Comparison of ENCODE assay signal across 8 cellular contexts in the genomic region with DNA sequence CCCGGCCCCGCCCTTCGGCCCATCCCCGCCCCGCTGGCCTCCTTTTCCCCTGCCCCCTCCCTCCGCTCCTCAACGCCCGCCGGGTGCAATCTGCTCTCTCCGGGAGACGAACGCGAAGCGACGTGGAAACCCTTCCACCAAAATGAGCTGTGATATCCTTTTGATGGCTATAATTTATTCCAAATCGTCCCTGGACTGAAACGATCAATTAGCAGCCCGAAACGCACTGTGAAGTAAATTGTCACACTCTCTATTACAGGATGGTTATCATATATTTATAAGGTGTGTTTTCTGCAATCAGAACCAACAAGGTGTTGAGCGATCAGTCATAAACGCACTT.
DNase-seq lines count a peak whose midpoint lies in the region; ATAC-seq, FAIRE-seq and TF ChIP-seq lines count a peak whose summit lies in the region.

No MANE protein-coding gene starts in this region.

- FAIRE-seq in D721Med (lab: Jason Lieb, UNC): no peak

- no peaks in the 10 kb centered on the region for H3K9me3 Mint-ChIP-seq in MCF 10A (ENCODE audit: unreplicated experiment)

- CTCF ChIA-PET in AG04449 (lab: Yijun Ruan, JAX) (interaction anchor here (0.6 to 1.2 kb wide), 9 partner anchors 9 to 203 kb away, joined by 3 to 5 read pairs (median 3); no protein-coding TSS in a partner anchor), MCF 10A (lab: Yijun Ruan, JAX) (interaction anchor here (0.6 to 1.8 kb wide), 7 partner anchors 13 to 874 kb away, joined by 3 to 4 read pairs (median 3); no protein-coding TSS in a partner anchor)

- H3K4me3 ChIP-seq in AG04449 (ENCODE audit: low read depth, low read length): peak overlapping the region; percentile 58
- H3K4me3 ChIP-seq in HAP-1: peak overlapping the region; percentile 79
- H3K4me3 ChIP-seq in mucosa of stomach (ENCODE audit: low read length): peak overlapping the region; percentile 9

- DNase-seq in AG04449 (ENCODE audit: low read depth, low spot score) (no peak), HAP-1 (ENCODE audit: low spot score in 2 of 2) (no peak), MCF 10A (ENCODE audit: unreplicated experiment) (no peak), D721Med (ENCODE audit: insufficient read length, low spot score) (no peak), SKM-1 treated with dmso at 0.1 percent for 144 hours (lab: John Stamatoyannopoulos, UW; ENCODE audit: unreplicated experiment) (no peak), AG08396 (ENCODE audit: low spot score) (no peak)

- intact Hi-C loops in MCF 10A (cut with micrococcal nuclease): loop anchor here (5.0 kb wide), 1 partner anchor 111 kb away; no protein-coding TSS in a partner anchor

- no peak for TF ChIP-seq CTCF in AG04449 (IDR thresholded peaks at IDR 0.05; ENCODE audit: insufficient read depth, low read length, missing control alignments)
- TF ChIP-seq CTCF in MCF 10A (IDR thresholded peaks at IDR 0.05; ENCODE audit: unreplicated experiment): no peak
- TF ChIP-seq CTCF in D721Med (IDR thresholded peaks at IDR 0.05; ENCODE audit: insufficient read depth, missing control alignments): no peak

- ATAC-seq in GM21576 (IDR thresholded peaks at IDR 0.05; ENCODE audit: unreplicated experiment): no peak

- BruUV-seq in MCF 10A (replicated peaks; lab: Mats Ljungman, UMichigan): no TSS peak

- POLR2A ChIA-PET in AG04449 (lab: Yijun Ruan, JAX) (no interaction called here), MCF 10A (lab: Yijun Ruan, JAX) (no interaction called here)

- peaks cover 6% of the 10 kb centered on the region for H3K36me3 Mint-ChIP-seq in MCF 10A (ENCODE audit: insufficient read depth, unreplicated experiment)

- H3K4me1 Mint-ChIP-seq in MCF 10A (ENCODE audit: insufficient read depth, unreplicated experiment): no peaks in the 10 kb centered on the region

- H3K27me3 ChIP-seq in HAP-1 (ENCODE audit: low read depth): no peaks in the 10 kb centered on the region
- peaks cover 22% of the 10 kb centered on the region for H3K27me3 ChIP-seq in mucosa of stomach (ENCODE audit: control insufficient read depth, insufficient read depth, low read length)

- H3K9ac ChIP-seq in mucosa of stomach (ENCODE audit: low read length): peak overlapping the region; percentile 24

- no peaks in the 10 kb centered on the region for H3K27me3 Mint-ChIP-seq in MCF 10A (ENCODE audit: insufficient read depth, unreplicated experiment)

- no peaks in the 10 kb centered on the region for H3K9me3 ChIP-seq in HAP-1
- no peaks in the 10 kb centered on the region for H3K9me3 ChIP-seq in mucosa of stomach (ENCODE audit: control insufficient read depth, low read length)

- in situ Hi-C loops in HAP-1 (cut with MboI; ENCODE audit: low sequenced_read_pairs): no loop called here

- no peak overlapping the region for H3K27ac Mint-ChIP-seq in MCF 10A (ENCODE audit: low read depth, unreplicated experiment)

- H3K36me3 ChIP-seq in HAP-1 (replicated peaks) (no peaks in the 10 kb centered on the region), mucosa of stomach (ENCODE audit: control insufficient read depth, insufficient read depth, low read length) (no peaks in the 10 kb centered on the region)

- H3K4me1 ChIP-seq in HAP-1 (peaks cover 3% of the 10 kb centered on the region), mucosa of stomach (ENCODE audit: control insufficient read depth, insufficient read depth, low read length) (peaks cover 5% of the 10 kb centered on the region)

- H3K4me3 Mint-ChIP-seq in MCF 10A (ENCODE audit: unreplicated experiment): peak overlapping the region; percentile 65

Comparison
In these comparisons a context has a peak if more than half of its experiments do, and no peak if none do; other contexts are left out.
1. H3K4me3 ChIP-seq: peak in every context shown above with its lines; median percentile 79 in HAP-1; 58 in AG04449; 9 in mucosa of stomach.